1 cellular context compared by ENCODE assay signal in genomic region chr18:45951021-45951714, GRCh38.
TF ChIP-seq lines count a peak whose summit lies in the region.

No MANE protein-coding gene starts in this region.

TF ChIP-seq in GM23338, 12 proteins besides CTCF, POLR2A, EP300 and RAD21 (continued from another document):
- no peak for TF ChIP-seq REST (IDR thresholded peaks at IDR 0.05; ENCODE audit: unreplicated experiment)
